24 cellular contexts compared by ENCODE assay signal in genomic region chr6:107348224-107348623, GRCh38.
DNase-seq lines count a peak whose midpoint lies in the region; ATAC-seq, FAIRE-seq and TF ChIP-seq lines count a peak whose summit lies in the region.
"Had no signal": no experiment of that assay in that cellular context is flagged by ENCODE, and none has a peak within 500 bp of the region (broad histone marks: within the 10 kb centered on the region; RNA-seq: fewer than 3 reads in every experiment).

No MANE protein-coding gene starts in this region.

- H3K27me3 ChIP-seq in HepG2 (ENCODE audit: control insufficient read depth in 1 of 2, insufficient read depth in 2 of 2, low read length in 2 of 2) (no peaks in the 10 kb centered on the region), right lobe of liver (no peaks in the 10 kb centered on the region), PC-3 (ENCODE audit: low read length) (no peaks in the 10 kb centered on the region)

- H3F3A ChIP-seq in PC-3 (ENCODE audit: low read length, unreplicated experiment): no peaks in the 10 kb centered on the region

- BruUV-seq in HepG2 (replicated peaks; lab: Mats Ljungman, UMichigan): no TSS peak
- no TSS peak for BruUV-seq in PC-3 (replicated peaks; lab: Mats Ljungman, UMichigan)

- no peak for TF ChIP-seq POLR2A in HepG2 (IDR thresholded peaks at IDR 0.05; ENCODE audit: insufficient read depth in 1 of 2, low read depth in 2 of 2, low read length in 2 of 2)
- no peak for TF ChIP-seq POLR2A in right lobe of liver (IDR thresholded peaks at IDR 0.05)

- CTCF ChIA-PET in HepG2 (lab: Yijun Ruan, JAX; ENCODE audit: low intra/inter-chr PET ratio, low total read pairs) (no interaction called here), PC-3 (lab: Charles Lee) (no interaction called here)

- in situ Hi-C loops in HepG2 (cut with HindIII; ENCODE audit: extremely low pct_ligation_motif_present, low pct_unique_long_range_greater_than_20kb): no loop called here

- H3K9ac ChIP-seq in HepG2 (ENCODE audit: insufficient read depth, low read depth, low read length) (no peak overlapping the region), PC-3 (ENCODE audit: low read length) (no peak overlapping the region)

- no peak for TF ChIP-seq RAD21 in HepG2 (CRISPR knock-in tag; IDR thresholded peaks at IDR 0.05)

- no peak for DNase-seq in HepG2 (ENCODE audit: low spot score)
- no peak for DNase-seq in right lobe of liver
- DNase-seq in PC-3: peak; percentile 16
- DNase-seq in epithelial cell of esophagus (ENCODE audit: low read depth): peak; percentile 4
- peak; percentile 65 for DNase-seq in renal cortical epithelial cell (ENCODE audit: low read depth)
- DNase-seq in stimulated activated CD4-positive, alpha-beta T cell treated with anti-CD3 and anti-CD28 coated beads, Interleukin-4, amount 100 ng/mL, for 24 hours: no peak
- DNase-seq: CD4-positive, CD25-positive, alpha-beta regulatory T cell; COR-L47; NCI-H1092; NCI-H146; NCI-H2029; NCI-H2227 treated with DMSO at 0.1 percent for 48 hours; NCI-H510A; SHP77 treated with DMSO at 0.1 percent for 48 hours; SW 1271 had no signal

- no peak overlapping the region for H3K4me2 ChIP-seq in HepG2 (ENCODE audit: low read depth, low read length)
- H3K4me2 ChIP-seq in PC-3 (ENCODE audit: low read length): no peak overlapping the region

- intact Hi-C loops in HepG2 (cut with micrococcal nuclease; ENCODE audit: unreplicated experiment) (no loop called here), right lobe of liver (cut with DNase I) (no loop called here), PC-3 (cut with micrococcal nuclease) (no loop called here)

- H3K79me2 ChIP-seq in HepG2 (ENCODE audit: insufficient read depth, low read length) (no peaks in the 10 kb centered on the region), PC-3 (ENCODE audit: low read length) (no peaks in the 10 kb centered on the region)

- POLR2A ChIA-PET in HepG2 (lab: Yijun Ruan, JAX) (interaction anchor here (1.2 kb wide), 1 partner anchor 14 kb away, joined by 3 read pairs; no protein-coding TSS in a partner anchor), PC-3 (lab: Charles Lee; ENCODE audit: unreplicated experiment) (no interaction called here)

- H3K4me1 ChIP-seq in HepG2 (ENCODE audit: insufficient read depth, low read length): no peaks in the 10 kb centered on the region
- H3K4me1 ChIP-seq in right lobe of liver: no peaks in the 10 kb centered on the region
- H3K4me1 ChIP-seq in PC-3 (ENCODE audit: insufficient read depth, low read length): no peaks in the 10 kb centered on the region

- H4K20me1 ChIP-seq in HepG2 (ENCODE audit: insufficient read depth, low read length) (no peaks in the 10 kb centered on the region), PC-3 (ENCODE audit: low read length) (no peaks in the 10 kb centered on the region)

- H3K4me3 ChIP-seq in HepG2 (replicated peaks in 1 of 3; ENCODE audit: insufficient read depth in 1 of 3, low read depth in 2 of 3, low read length in 3 of 3): no peak overlapping the region
- H3K4me3 ChIP-seq in right lobe of liver: no peak overlapping the region
- no peak overlapping the region for H3K4me3 ChIP-seq in PC-3 (ENCODE audit: low read length)
- H3K4me3 ChIP-seq in epithelial cell of esophagus (ENCODE audit: low read length): no peak overlapping the region
- H3K4me3 ChIP-seq: HAP-1, SK-N-MC had no signal

- no peak overlapping the region for H3K27ac ChIP-seq in HepG2 (ENCODE audit: extremely low read length, insufficient read depth, low read length)
- no peak overlapping the region for H3K27ac ChIP-seq in right lobe of liver
- H3K27ac ChIP-seq in PC-3 (ENCODE audit: low read length): no peak overlapping the region
- H3K27ac ChIP-seq: HL-60, RWPE1, SK-N-MC had no signal

- FAIRE-seq in HepG2 (lab: Jason Lieb, UNC): no peak
- FAIRE-seq: A204.1, G401.6, GM12892 had no signal

- H2AFZ ChIP-seq in HepG2 (ENCODE audit: low read length) (no peak overlapping the region), PC-3 (ENCODE audit: low read length) (no peak overlapping the region)

- H3K9me3 ChIP-seq in HepG2 (ENCODE audit: low read length) (no peaks in the 10 kb centered on the region), right lobe of liver (no peaks in the 10 kb centered on the region), PC-3 (ENCODE audit: low read length) (no peaks in the 10 kb centered on the region)
- H3K9me3 ChIP-seq: HAP-1 had no signal

- TF ChIP-seq EP300 in HepG2 (IDR thresholded peaks at IDR 0.05; ENCODE audit: low read depth in 2 of 2, low read length in 2 of 2): no peak
- no peak for TF ChIP-seq EP300 in HepG2 (CRISPR knock-in tag; IDR thresholded peaks at IDR 0.05; ENCODE audit: borderline replicate concordance)

- 87% methylated on average over 1 of the region's 1 CpG for WGBS in HepG2 (ENCODE audit: low lambda C conversion rate)
- WGBS in right lobe of liver (ENCODE audit: insufficient coverage, low coverage, low lambda C conversion rate, missing lambda C conversion rate): 100% methylated on average over 1 of the region's 1 CpG

- ATAC-seq in HepG2 (no peak), right lobe of liver (no peak), PC-3 (no peak), GM18861 (IDR thresholded peaks at IDR 0.05; ENCODE audit: unreplicated experiment) (no peak), GM21576 (IDR thresholded peaks at IDR 0.05; ENCODE audit: unreplicated experiment) (no peak)

- TF ChIP-seq CTCF in HepG2 (CRISPR knock-in tag; IDR thresholded peaks at IDR 0.05) (no peak), right lobe of liver (IDR thresholded peaks at IDR 0.05) (no peak), PC-3 (conservative IDR thresholded peaks at IDR 0.05; ENCODE audit: low read depth, low read length) (no peak), epithelial cell of esophagus (IDR thresholded peaks at IDR 0.05; ENCODE audit: insufficient read depth, low read depth, low read length, missing control alignments) (no peak)

- no peaks in the 10 kb centered on the region for H3K9me2 ChIP-seq in PC-3 (replicated peaks; ENCODE audit: low read length)

- H3K36me3 ChIP-seq in HepG2 (replicated peaks in 1 of 2; ENCODE audit: control insufficient read depth in 1 of 2, insufficient read depth in 2 of 2, low read length in 2 of 2): no peaks in the 10 kb centered on the region; a peak in 1 of 5 replicates
- no peaks in the 10 kb centered on the region for H3K36me3 ChIP-seq in right lobe of liver
- no peaks in the 10 kb centered on the region for H3K36me3 ChIP-seq in PC-3 (ENCODE audit: low read depth, low read length)
- H3K36me3 ChIP-seq: HAP-1 had no signal

TF ChIP-seq in HepG2, 621 proteins besides CTCF, POLR2A, EP300 and RAD21:
- TF ChIP-seq NFE2L2 (IDR thresholded peaks at IDR 0.05; ENCODE audit: low read length) (peak; percentile 65), JUND (CRISPR knock-in tag; IDR thresholded peaks at IDR 0.05) (no peak)

Comparison
In these comparisons a context has a peak if more than half of its experiments do, and no peak if none do; other contexts are left out.
1. DNase-seq: peak in PC-3 (single experiment), epithelial cell of esophagus (single experiment) and renal cortical epithelial cell (single experiment); none in HepG2 (single experiment), right lobe of liver (0 of 3) and stimulated activated CD4-positive, alpha-beta T cell treated with anti-CD3 and anti-CD28 coated beads, Interleukin-4, amount 100 ng/mL, for 24 hours (single experiment).